11 cellular contexts compared by ENCODE assay signal in genomic region chr21:45612096-45613019, GRCh38. TPM values are rescaled to one million over a fixed set of nuclear protein-coding genes. Genes with fewer than 3 reads are reported as not detected.
DNase-seq lines count a peak whose midpoint lies in the region; ATAC-seq and TF ChIP-seq lines count a peak whose summit lies in the region.
"Had no signal": no experiment of that assay in that cellular context is flagged by ENCODE, and none has a peak within 500 bp of the region (broad histone marks: within the 10 kb centered on the region; RNA-seq: fewer than 3 reads in every experiment).

No MANE protein-coding gene starts in this region.

- no peak overlapping the region for H3K4me3 ChIP-seq in BJ (ENCODE audit: low read depth, low read length)
- no peak overlapping the region for H3K4me3 ChIP-seq in LNCaP clone FGC (ENCODE audit: low read depth, low read length)

- in situ Hi-C loops in T47D (cut with HindIII; ENCODE audit: low pct_unique_long_range_greater_than_20kb, low sequenced_read_pairs) = no loop called here

- H3K27ac Mint-ChIP-seq in T-cell = no peak overlapping the region

- H3K4me3 Mint-ChIP-seq in T-cell = no peak overlapping the region
- H3K4me3 Mint-ChIP-seq: neural crest cell had no signal

- no peaks in the 10 kb centered on the region for H3K36me3 ChIP-seq in BJ (ENCODE audit: control insufficient read depth, insufficient read depth, low read length)

- DNase-seq in BJ (ENCODE audit: low read depth) (peak; percentile 20), LNCaP clone FGC (ENCODE audit: low read depth) (peak; percentile 39), T47D (ENCODE audit: low read depth in 1 of 2, low spot score in 1 of 2) (peak; percentile 65 to 67), myocyte (ENCODE audit: low read depth) (peak; percentile 81), T-cell (no peak), NCI-H2029 (lab: John Stamatoyannopoulos, UW) (no peak)
- DNase-seq: NCI-H2227 treated with DMSO at 0.1 percent for 48 hours, T-helper 2 cell had no signal

- no peaks in the 10 kb centered on the region for H3K9me3 Mint-ChIP-seq in T-cell
- H3K9me3 Mint-ChIP-seq: neural crest cell had no signal

- POLR2A ChIA-PET in BJ (lab: Charles Lee) (no interaction called here), T-cell (lab: Charles Lee) (no interaction called here)

- peaks cover 4 to 10% of the 10 kb centered on the region in 2 donors for H3K27me3 Mint-ChIP-seq in T-cell

- peaks cover 14% of the 10 kb centered on the region for H3K27me3 ChIP-seq in BJ (ENCODE audit: control insufficient read depth, insufficient read depth, low read length)

- peaks cover 4% of the 10 kb centered on the region for H3K36me3 Mint-ChIP-seq in T-cell

- TF ChIP-seq CTCF in BJ (IDR thresholded peaks at IDR 0.05; ENCODE audit: insufficient read depth, low read depth, low read length) = no peak
- no peak for TF ChIP-seq CTCF in LNCaP clone FGC (IDR thresholded peaks at IDR 0.05; ENCODE audit: control insufficient read depth, extremely low read depth, insufficient read depth)

- H3K4me1 Mint-ChIP-seq in T-cell = peaks cover 44 to 54% (median 54%) of the 10 kb centered on the region in 3 donors
- H3K4me1 Mint-ChIP-seq: neural crest cell had no signal

- CTCF ChIA-PET in BJ (lab: Yijun Ruan, JAX) = interaction anchor here (0.9 to 1.8 kb wide), 3 partner anchors 14 to 16 kb away, joined by 3 to 5 read pairs (median 4); no protein-coding TSS in a partner anchor
- CTCF ChIA-PET in T-cell (lab: Charles Lee) = no interaction called here

- ATAC-seq in T-cell (replicated peaks in 1 of 4) (no peak), GM18520 (IDR thresholded peaks at IDR 0.05; ENCODE audit: unreplicated experiment) (no peak), HG03196 (IDR thresholded peaks at IDR 0.05; ENCODE audit: unreplicated experiment) (no peak)

RNA-seq across cellular contexts. Expression of gene PCBP3, which starts 31.2 kb away (rescaled TPM):
- polyA plus RNA-seq in BJ (2011; rRNA removed) = 0.99 and 2.1 TPM in 2 replicates
- polyA minus RNA-seq in BJ (2011; rRNA and poly(A)+ RNA removed) = 3.1 and 4.7 TPM in 2 replicates
- 1.5 and 1.7 TPM in 2 replicates for total RNA-seq in myocyte
- polyA plus RNA-seq in myocyte (2012) = 2.4 TPM
- total RNA-seq in T-cell = 1 to 10 TPM; 1.5 to 4.2 (median 2.8) TPM

Comparison
In these comparisons a context has a peak if more than half of its experiments do, and no peak if none do; other contexts are left out.
1. DNase-seq: peak in BJ (single experiment), LNCaP clone FGC (single experiment), T47D (2 of 2) and myocyte (single experiment); none in T-cell (0 of 34) and NCI-H2029 (single experiment).